In the genomic region with DNA sequence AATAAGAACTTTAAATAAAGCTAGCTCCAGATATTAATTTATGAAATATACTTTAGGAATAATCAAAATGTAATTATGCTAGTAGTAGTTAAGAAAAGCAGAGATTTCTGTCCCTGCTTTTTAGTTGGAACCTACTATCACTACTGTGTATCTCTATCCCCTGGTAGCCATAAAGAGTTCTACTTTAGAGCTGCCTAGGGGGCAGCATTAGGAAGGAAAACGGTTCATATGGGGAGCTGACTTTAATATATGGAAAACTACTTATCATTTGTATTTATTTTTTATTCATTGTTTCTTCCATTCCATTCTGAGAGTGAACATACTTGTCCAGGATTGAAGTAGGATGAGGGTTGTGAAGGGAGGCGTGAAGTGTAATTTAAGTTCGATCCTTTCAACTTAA, we compare ENCODE assay signal across 1 cellular context.
TF ChIP-seq lines count a peak whose summit lies in the region.

No MANE protein-coding gene starts in this region.

TF ChIP-seq in H1, 55 proteins besides CTCF, POLR2A, EP300 and RAD21:
- TF ChIP-seq RXRA (IDR thresholded peaks at IDR 0.05; ENCODE audit: insufficient read depth, low read depth, low read length) (no peak), CHD2 (IDR thresholded peaks at IDR 0.05; ENCODE audit: low read length) (no peak), EZH2 (IDR thresholded peaks at IDR 0.05; ENCODE audit: low read depth, low read length, severe bottlenecking) (no peak), TBP (IDR thresholded peaks at IDR 0.05; ENCODE audit: low read depth, low read length) (no peak), TEAD4 (IDR thresholded peaks at IDR 0.05; ENCODE audit: low read depth, low read length) (no peak), CHD1 (IDR thresholded peaks at IDR 0.05; ENCODE audit: low read depth, low read length) (no peak), BCL11A (IDR thresholded peaks at IDR 0.05; ENCODE audit: low read depth in 2 of 2, low read length in 2 of 2) (no peak), RNF2 (IDR thresholded peaks at IDR 0.05; ENCODE audit: borderline replicate concordance, low read depth, low read length, missing control alignments, poor library complexity, severe bottlenecking) (no peak), SIN3A (conservative IDR thresholded peaks at IDR 0.05 in 1 of 2, IDR thresholded peaks at IDR 0.05 in 1 of 2; ENCODE audit: low read depth in 1 of 2, low read length in 2 of 2) (no peak)
- TF ChIP-seq, protein P1, sequence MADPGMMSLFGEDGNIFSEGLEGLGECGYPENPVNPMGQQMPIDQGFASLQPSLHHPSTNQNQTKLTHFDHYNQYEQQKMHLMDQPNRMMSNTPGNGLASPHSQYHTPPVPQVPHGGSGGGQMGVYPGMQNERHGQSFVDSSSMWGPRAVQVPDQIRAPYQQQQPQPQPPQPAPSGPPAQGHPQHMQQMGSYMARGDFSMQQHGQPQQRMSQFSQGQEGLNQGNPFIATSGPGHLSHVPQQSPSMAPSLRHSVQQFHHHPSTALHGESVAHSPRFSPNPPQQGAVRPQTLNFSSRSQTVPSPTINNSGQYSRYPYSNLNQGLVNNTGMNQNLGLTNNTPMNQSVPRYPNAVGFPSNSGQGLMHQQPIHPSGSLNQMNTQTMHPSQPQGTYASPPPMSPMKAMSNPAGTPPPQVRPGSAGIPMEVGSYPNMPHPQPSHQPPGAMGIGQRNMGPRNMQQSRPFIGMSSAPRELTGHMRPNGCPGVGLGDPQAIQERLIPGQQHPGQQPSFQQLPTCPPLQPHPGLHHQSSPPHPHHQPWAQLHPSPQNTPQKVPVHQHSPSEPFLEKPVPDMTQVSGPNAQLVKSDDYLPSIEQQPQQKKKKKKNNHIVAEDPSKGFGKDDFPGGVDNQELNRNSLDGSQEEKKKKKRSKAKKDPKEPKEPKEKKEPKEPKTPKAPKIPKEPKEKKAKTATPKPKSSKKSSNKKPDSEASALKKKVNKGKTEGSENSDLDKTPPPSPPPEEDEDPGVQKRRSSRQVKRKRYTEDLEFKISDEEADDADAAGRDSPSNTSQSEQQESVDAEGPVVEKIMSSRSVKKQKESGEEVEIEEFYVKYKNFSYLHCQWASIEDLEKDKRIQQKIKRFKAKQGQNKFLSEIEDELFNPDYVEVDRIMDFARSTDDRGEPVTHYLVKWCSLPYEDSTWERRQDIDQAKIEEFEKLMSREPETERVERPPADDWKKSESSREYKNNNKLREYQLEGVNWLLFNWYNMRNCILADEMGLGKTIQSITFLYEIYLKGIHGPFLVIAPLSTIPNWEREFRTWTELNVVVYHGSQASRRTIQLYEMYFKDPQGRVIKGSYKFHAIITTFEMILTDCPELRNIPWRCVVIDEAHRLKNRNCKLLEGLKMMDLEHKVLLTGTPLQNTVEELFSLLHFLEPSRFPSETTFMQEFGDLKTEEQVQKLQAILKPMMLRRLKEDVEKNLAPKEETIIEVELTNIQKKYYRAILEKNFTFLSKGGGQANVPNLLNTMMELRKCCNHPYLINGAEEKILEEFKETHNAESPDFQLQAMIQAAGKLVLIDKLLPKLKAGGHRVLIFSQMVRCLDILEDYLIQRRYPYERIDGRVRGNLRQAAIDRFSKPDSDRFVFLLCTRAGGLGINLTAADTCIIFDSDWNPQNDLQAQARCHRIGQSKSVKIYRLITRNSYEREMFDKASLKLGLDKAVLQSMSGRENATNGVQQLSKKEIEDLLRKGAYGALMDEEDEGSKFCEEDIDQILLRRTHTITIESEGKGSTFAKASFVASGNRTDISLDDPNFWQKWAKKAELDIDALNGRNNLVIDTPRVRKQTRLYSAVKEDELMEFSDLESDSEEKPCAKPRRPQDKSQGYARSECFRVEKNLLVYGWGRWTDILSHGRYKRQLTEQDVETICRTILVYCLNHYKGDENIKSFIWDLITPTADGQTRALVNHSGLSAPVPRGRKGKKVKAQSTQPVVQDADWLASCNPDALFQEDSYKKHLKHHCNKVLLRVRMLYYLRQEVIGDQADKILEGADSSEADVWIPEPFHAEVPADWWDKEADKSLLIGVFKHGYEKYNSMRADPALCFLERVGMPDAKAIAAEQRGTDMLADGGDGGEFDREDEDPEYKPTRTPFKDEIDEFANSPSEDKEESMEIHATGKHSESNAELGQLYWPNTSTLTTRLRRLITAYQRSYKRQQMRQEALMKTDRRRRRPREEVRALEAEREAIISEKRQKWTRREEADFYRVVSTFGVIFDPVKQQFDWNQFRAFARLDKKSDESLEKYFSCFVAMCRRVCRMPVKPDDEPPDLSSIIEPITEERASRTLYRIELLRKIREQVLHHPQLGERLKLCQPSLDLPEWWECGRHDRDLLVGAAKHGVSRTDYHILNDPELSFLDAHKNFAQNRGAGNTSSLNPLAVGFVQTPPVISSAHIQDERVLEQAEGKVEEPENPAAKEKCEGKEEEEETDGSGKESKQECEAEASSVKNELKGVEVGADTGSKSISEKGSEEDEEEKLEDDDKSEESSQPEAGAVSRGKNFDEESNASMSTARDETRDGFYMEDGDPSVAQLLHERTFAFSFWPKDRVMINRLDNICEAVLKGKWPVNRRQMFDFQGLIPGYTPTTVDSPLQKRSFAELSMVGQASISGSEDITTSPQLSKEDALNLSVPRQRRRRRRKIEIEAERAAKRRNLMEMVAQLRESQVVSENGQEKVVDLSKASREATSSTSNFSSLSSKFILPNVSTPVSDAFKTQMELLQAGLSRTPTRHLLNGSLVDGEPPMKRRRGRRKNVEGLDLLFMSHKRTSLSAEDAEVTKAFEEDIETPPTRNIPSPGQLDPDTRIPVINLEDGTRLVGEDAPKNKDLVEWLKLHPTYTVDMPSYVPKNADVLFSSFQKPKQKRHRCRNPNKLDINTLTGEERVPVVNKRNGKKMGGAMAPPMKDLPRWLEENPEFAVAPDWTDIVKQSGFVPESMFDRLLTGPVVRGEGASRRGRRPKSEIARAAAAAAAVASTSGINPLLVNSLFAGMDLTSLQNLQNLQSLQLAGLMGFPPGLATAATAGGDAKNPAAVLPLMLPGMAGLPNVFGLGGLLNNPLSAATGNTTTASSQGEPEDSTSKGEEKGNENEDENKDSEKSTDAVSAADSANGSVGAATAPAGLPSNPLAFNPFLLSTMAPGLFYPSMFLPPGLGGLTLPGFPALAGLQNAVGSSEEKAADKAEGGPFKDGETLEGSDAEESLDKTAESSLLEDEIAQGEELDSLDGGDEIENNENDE (IDR thresholded peaks at IDR 0.05; ENCODE audit: insufficient replicate concordance, low read length) = no peak
- TF ChIP-seq, protein P2, sequence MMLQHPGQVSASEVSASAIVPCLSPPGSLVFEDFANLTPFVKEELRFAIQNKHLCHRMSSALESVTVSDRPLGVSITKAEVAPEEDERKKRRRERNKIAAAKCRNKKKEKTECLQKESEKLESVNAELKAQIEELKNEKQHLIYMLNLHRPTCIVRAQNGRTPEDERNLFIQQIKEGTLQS (IDR thresholded peaks at IDR 0.05; ENCODE audit: insufficient read depth, low read depth, low read length) = no peak
